Comparison of ENCODE assay signal across 30 cellular contexts in the genomic region with DNA sequence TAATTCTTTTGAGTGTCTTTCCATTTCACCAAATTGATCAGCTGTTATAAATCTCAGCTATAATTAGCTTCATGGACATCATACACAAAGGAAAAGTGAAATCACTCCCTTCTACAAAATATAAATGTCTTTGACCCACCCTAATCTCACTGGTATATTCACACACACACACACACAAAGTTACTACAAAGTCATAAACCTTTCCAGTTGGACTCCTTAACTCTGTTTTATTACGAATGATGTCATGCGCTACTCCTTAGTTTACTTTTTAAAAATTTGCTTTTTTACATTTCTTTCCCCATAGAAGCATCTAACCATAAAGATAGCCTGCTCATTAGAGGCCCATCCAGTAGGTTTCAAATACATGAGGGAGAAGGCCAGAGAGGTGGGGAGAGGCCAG.
"Had no signal": no experiment of that assay in that cellular context is flagged by ENCODE, and none has a peak within 500 bp of the region (broad histone marks: within the 10 kb centered on the region; RNA-seq: fewer than 3 reads in every experiment).

No MANE protein-coding gene starts in this region.

- H3K36me3 ChIP-seq: ascending aorta, breast epithelium, cardiac muscle cell, colonic mucosa, esophagus squamous epithelium, gastroesophageal sphincter, heart right ventricle had no signal

- H3K36me3 Mint-ChIP-seq: activated naive CD4-positive, alpha-beta T cell treated with anti-CD3 and anti-CD28 coated beads, Interleukin-2, amount 10 ng/mL, durations not matched to agents 7 days and 5 days; activated naive CD4-positive, alpha-beta T cell treated with anti-CD3 and anti-CD28 coated beads, Interleukin-2, amount 50 U/mL, for 72 hours; activated naive CD8-positive, alpha-beta T cell treated with anti-CD3 and anti-CD28 coated beads, Interleukin-2, amount 10 ng/mL, durations not matched to agents 7 days and 5 days; brain had no signal

- ATAC-seq: activated naive CD4-positive, alpha-beta T cell treated with anti-CD3 and anti-CD28 coated beads, Interleukin-2, amount 50 U/mL, for 72 hours; activated T-cell treated with anti-CD3 and anti-CD28 coated beads, Interleukin-2, amount 50 U/mL, for 72 hours; gastroesophageal sphincter; heart right ventricle had no signal

- H3K9me3 Mint-ChIP-seq: activated CD4-positive, alpha-beta memory T cell treated with anti-CD3 and anti-CD28 coated beads, Interleukin-2, amount 10 ng/mL, durations not matched to agents 7 days and 5 days; activated CD4-positive, alpha-beta T cell treated with anti-CD3 and anti-CD28 coated beads, Interleukin-2, amount 10 ng/mL, durations not matched to agents 7 days and 5 days; activated naive CD4-positive, alpha-beta T cell treated with anti-CD3 and anti-CD28 coated beads, Interleukin-2, amount 10 ng/mL, durations not matched to agents 7 days and 5 days; activated naive CD4-positive, alpha-beta T cell treated with anti-CD3 and anti-CD28 coated beads, Interleukin-2, amount 50 U/mL, for 72 hours; activated naive CD8-positive, alpha-beta T cell treated with anti-CD3 and anti-CD28 coated beads, Interleukin-2, amount 10 ng/mL, durations not matched to agents 7 days and 5 days; activated T-cell treated with anti-CD3 and anti-CD28 coated beads, Interleukin-2, amount 50 U/mL, for 72 hours; brain had no signal

- H3K27ac Mint-ChIP-seq: activated CD4-positive, alpha-beta memory T cell treated with anti-CD3 and anti-CD28 coated beads, Interleukin-2, amount 10 ng/mL, durations not matched to agents 7 days and 5 days; activated CD4-positive, alpha-beta T cell treated with anti-CD3 and anti-CD28 coated beads, Interleukin-2, amount 10 ng/mL, durations not matched to agents 7 days and 5 days; activated naive CD4-positive, alpha-beta T cell treated with anti-CD3 and anti-CD28 coated beads, Interleukin-2, amount 10 ng/mL, durations not matched to agents 7 days and 5 days; activated naive CD4-positive, alpha-beta T cell treated with anti-CD3 and anti-CD28 coated beads, Interleukin-2, amount 50 U/mL, for 72 hours; activated naive CD8-positive, alpha-beta T cell treated with anti-CD3 and anti-CD28 coated beads, Interleukin-2, amount 10 ng/mL, durations not matched to agents 7 days and 5 days; activated T-cell treated with anti-CD3 and anti-CD28 coated beads, Interleukin-2, amount 50 U/mL, for 24 hours; activated T-cell treated with anti-CD3 and anti-CD28 coated beads, Interleukin-2, amount 50 U/mL, for 72 hours; brain had no signal

- H3K4me1 ChIP-seq: ascending aorta, breast epithelium, colonic mucosa, esophagus squamous epithelium, gastroesophageal sphincter, heart right ventricle had no signal

- H3K27ac ChIP-seq: ascending aorta, breast epithelium, cardiac muscle cell, colonic mucosa, epithelial cell of prostate, esophagus squamous epithelium, gastroesophageal sphincter, heart right ventricle had no signal

- DNase-seq: activated CD4-positive, alpha-beta memory T cell treated with anti-CD3 and anti-CD28 coated beads, Interleukin-2, amount 10 ng/mL, durations not matched to agents 7 days and 5 days; activated CD4-positive, alpha-beta T cell treated with anti-CD3 and anti-CD28 coated beads for 1 hour; activated CD4-positive, alpha-beta T cell treated with anti-CD3 and anti-CD28 coated beads for 4 hours; activated CD4-positive, alpha-beta T cell treated with anti-CD3 and anti-CD28 coated beads, Interleukin-2, amount 10 ng/mL, durations not matched to agents 7 days and 5 days; activated CD4-positive, alpha-beta T cell treated with anti-CD3 and anti-CD28 coated beads, Interleukin-2, amount 50 U/mL, for 4 hours; activated CD8-positive, alpha-beta memory T cell treated with anti-CD3 and anti-CD28 coated beads, Interleukin-2, amount 50 U/mL, for 48 hours; activated gamma-delta T cell; activated naive CD4-positive, alpha-beta T cell; activated naive CD4-positive, alpha-beta T cell treated with anti-CD3 and anti-CD28 coated beads, Interleukin-2, amount 10 ng/mL, durations not matched to agents 7 days and 5 days; activated naive CD8-positive, alpha-beta T cell treated with anti-CD3 and anti-CD28 coated beads, Interleukin-2, amount 10 ng/mL, durations not matched to agents 7 days and 5 days; activated T-cell treated with anti-CD3 and anti-CD28 coated beads for 4 hours; activated T-cell treated with anti-CD3 and anti-CD28 coated beads, Interleukin-2, amount 50 U/mL, for 24 hours; activated T-cell treated with anti-CD3 and anti-CD28 coated beads, Interleukin-2, amount 50 U/mL, for 72 hours; central memory CD4-positive, alpha-beta T cell; cerebellar nuclear complex; colonic mucosa; effector CD8-positive, alpha-beta T cell; esophagus squamous epithelium; foreskin melanocyte; heart right ventricle; T-helper 2 cell had no signal

- H3K4me1 Mint-ChIP-seq: activated CD4-positive, alpha-beta memory T cell treated with anti-CD3 and anti-CD28 coated beads, Interleukin-2, amount 10 ng/mL, durations not matched to agents 7 days and 5 days; activated CD4-positive, alpha-beta T cell treated with anti-CD3 and anti-CD28 coated beads, Interleukin-2, amount 10 ng/mL, durations not matched to agents 7 days and 5 days; activated naive CD4-positive, alpha-beta T cell treated with anti-CD3 and anti-CD28 coated beads, Interleukin-2, amount 10 ng/mL, durations not matched to agents 7 days and 5 days; activated naive CD8-positive, alpha-beta T cell treated with anti-CD3 and anti-CD28 coated beads, Interleukin-2, amount 10 ng/mL, durations not matched to agents 7 days and 5 days; brain had no signal

- H3K4me3 Mint-ChIP-seq: activated CD4-positive, alpha-beta memory T cell treated with anti-CD3 and anti-CD28 coated beads, Interleukin-2, amount 10 ng/mL, durations not matched to agents 7 days and 5 days; activated CD4-positive, alpha-beta T cell treated with anti-CD3 and anti-CD28 coated beads, Interleukin-2, amount 10 ng/mL, durations not matched to agents 7 days and 5 days; activated naive CD4-positive, alpha-beta T cell treated with anti-CD3 and anti-CD28 coated beads, Interleukin-2, amount 10 ng/mL, durations not matched to agents 7 days and 5 days; activated naive CD8-positive, alpha-beta T cell treated with anti-CD3 and anti-CD28 coated beads, Interleukin-2, amount 10 ng/mL, durations not matched to agents 7 days and 5 days; activated T-cell treated with anti-CD3 and anti-CD28 coated beads, Interleukin-2, amount 50 U/mL, for 24 hours; activated T-cell treated with anti-CD3 and anti-CD28 coated beads, Interleukin-2, amount 50 U/mL, for 72 hours; brain had no signal

- H3K9me3 ChIP-seq: ascending aorta, breast epithelium, colonic mucosa, esophagus squamous epithelium, gastroesophageal sphincter, heart right ventricle had no signal

- H3K27me3 ChIP-seq: ascending aorta, breast epithelium, cardiac muscle cell, colonic mucosa, esophagus squamous epithelium, gastroesophageal sphincter, heart right ventricle had no signal

- H3K27me3 Mint-ChIP-seq: activated CD4-positive, alpha-beta memory T cell treated with anti-CD3 and anti-CD28 coated beads, Interleukin-2, amount 10 ng/mL, durations not matched to agents 7 days and 5 days; activated CD4-positive, alpha-beta T cell treated with anti-CD3 and anti-CD28 coated beads, Interleukin-2, amount 10 ng/mL, durations not matched to agents 7 days and 5 days; activated naive CD4-positive, alpha-beta T cell treated with anti-CD3 and anti-CD28 coated beads, Interleukin-2, amount 10 ng/mL, durations not matched to agents 7 days and 5 days; activated naive CD8-positive, alpha-beta T cell treated with anti-CD3 and anti-CD28 coated beads, Interleukin-2, amount 10 ng/mL, durations not matched to agents 7 days and 5 days; activated T-cell treated with anti-CD3 and anti-CD28 coated beads, Interleukin-2, amount 50 U/mL, for 24 hours; brain had no signal

- H3K4me3 ChIP-seq: ascending aorta, breast epithelium, cardiac muscle cell, colonic mucosa, esophagus squamous epithelium, gastroesophageal sphincter, heart right ventricle had no signal

- FAIRE-seq: endometrium, endothelial cell of umbilical vein had no signal
